In the genomic region with DNA sequence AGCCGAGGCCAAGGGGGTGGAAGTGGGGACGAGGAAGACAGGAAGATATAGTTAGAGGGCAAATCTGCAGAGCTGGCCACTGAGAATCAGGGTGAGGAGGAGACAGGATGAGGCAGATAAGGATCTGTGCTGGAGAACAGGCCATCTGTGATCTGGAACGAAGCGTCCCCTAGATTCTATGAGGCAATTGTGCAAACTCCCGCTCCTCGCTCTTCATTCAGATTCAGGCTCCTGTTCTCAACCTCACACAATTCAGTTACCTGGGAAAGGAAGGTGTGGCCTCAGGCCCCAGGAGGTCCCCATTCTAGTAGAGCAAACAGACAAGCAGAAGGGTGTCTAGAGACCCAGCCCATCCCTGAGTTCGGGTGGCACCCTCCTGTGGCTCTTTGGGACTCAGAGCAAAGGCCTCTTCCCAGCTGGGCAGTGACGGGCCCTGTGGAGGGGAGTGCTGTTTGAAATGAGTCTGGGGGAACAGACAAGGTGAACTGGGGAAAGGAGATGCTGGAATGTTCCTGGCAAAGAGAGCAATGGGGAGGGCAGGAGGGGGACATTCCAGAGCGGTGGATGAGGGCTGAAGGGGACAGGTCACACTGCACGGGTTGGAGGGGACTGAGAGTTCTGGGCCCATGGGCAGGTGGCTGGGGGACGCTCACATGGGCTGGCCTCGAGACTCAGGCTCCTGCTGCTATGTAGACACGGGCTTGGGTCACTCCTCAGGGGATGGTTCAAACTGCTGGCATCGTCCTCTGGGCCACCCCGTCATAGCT, we compare ENCODE assay signal across 13 cellular contexts. TPM values are rescaled to one million over a fixed set of nuclear protein-coding genes. Genes with fewer than 3 reads are reported as not detected.
DNase-seq lines count a peak whose midpoint lies in the region; TF ChIP-seq lines count a peak whose summit lies in the region.
"Had no signal": no experiment of that assay in that cellular context is flagged by ENCODE, and none has a peak within 500 bp of the region (broad histone marks: within the 10 kb centered on the region; RNA-seq: fewer than 3 reads in every experiment).

No MANE protein-coding gene starts in this region.

- H3K36me3 ChIP-seq in neuronal stem cell (replicated peaks in 1 of 2; ENCODE audit: control insufficient read depth in 2 of 2, insufficient read depth in 2 of 2, low read length in 2 of 2): no peaks in the 10 kb centered on the region
- no peaks in the 10 kb centered on the region for H3K36me3 ChIP-seq in esophagus muscularis mucosa
- no peaks in the 10 kb centered on the region for H3K36me3 ChIP-seq in mammary epithelial cell (ENCODE audit: insufficient read depth, low read length)

- no peak for TF ChIP-seq EP300 in esophagus muscularis mucosa (IDR thresholded peaks at IDR 0.05)

- H3K27ac ChIP-seq in neuronal stem cell (replicated peaks; ENCODE audit: low read length): no peak overlapping the region
- no peak overlapping the region for H3K27ac ChIP-seq in esophagus muscularis mucosa (replicated peaks in 1 of 4)
- no peak overlapping the region for H3K27ac ChIP-seq in mammary epithelial cell (ENCODE audit: insufficient read depth, low read depth, low read length)
- H3K27ac ChIP-seq: BLaER1 treated with 17β-estradiol and CSF1 and Interleukin-3, amounts not matched to agents 10 nM and 100 nM; HL-60 had no signal

- H3K4me2 ChIP-seq in neuronal stem cell (ENCODE audit: insufficient read depth, low read length, poor library complexity, severe bottlenecking) (no peak overlapping the region), mammary epithelial cell (ENCODE audit: insufficient read depth, low read depth, low read length) (no peak overlapping the region)
- H3K4me2 ChIP-seq: BLaER1 treated with 17β-estradiol and CSF1 and Interleukin-3, amounts not matched to agents 10 nM and 100 nM had no signal

- H3K14ac ChIP-seq in neuronal stem cell (ENCODE audit: low read length): no peak overlapping the region

- no peaks in the 10 kb centered on the region for H3K4me1 Mint-ChIP-seq in chondrocyte (ENCODE audit: low read depth)

- H2AK5ac ChIP-seq in neuronal stem cell (ENCODE audit: low read depth, low read length): peak overlapping the region; percentile 65

- in situ Hi-C loops in mammary epithelial cell (cut with MboI; ENCODE audit: low sequenced_read_pairs in 2 of 2): no loop called here

- WGBS in neuronal stem cell (ENCODE audit: extremely low coverage in 2 of 2, insufficient read length in 2 of 2, insufficient replicate concordance in 1 of 2), 2 donors: no CpG with 5 or more reads among the region's 15 CpGs
- WGBS in esophagus muscularis mucosa: 74% methylated on average over 12 of the region's 15 CpGs
- WGBS in mammary epithelial cell (ENCODE audit: low coverage, missing lambda C conversion rate): 61% methylated on average over 10 of the region's 15 CpGs

- H3K4me1 ChIP-seq in neuronal stem cell (ENCODE audit: control insufficient read depth in 2 of 2, insufficient read depth in 1 of 2, low read depth in 1 of 2, low read length in 2 of 2) (no peaks in the 10 kb centered on the region), esophagus muscularis mucosa (no peaks in the 10 kb centered on the region), mammary epithelial cell (ENCODE audit: insufficient read depth, low read length) (no peaks in the 10 kb centered on the region)
- H3K4me1 ChIP-seq: BLaER1 treated with 17β-estradiol and CSF1 and Interleukin-3, amounts not matched to agents 10 nM and 100 nM had no signal

- H2BK5ac ChIP-seq in neuronal stem cell (ENCODE audit: low read length): no peak overlapping the region

- H2BK120ac ChIP-seq in neuronal stem cell (ENCODE audit: low read depth, low read length): no peak overlapping the region

- H3K27me3 ChIP-seq in neuronal stem cell (ENCODE audit: control insufficient read depth in 3 of 3, insufficient read depth in 3 of 3, low read depth in 1 of 3, low read length in 3 of 3) (peaks cover 0 to 12% (median 0%) of the 10 kb centered on the region in 3 experiments), esophagus muscularis mucosa (peaks cover 0 to 14% (median 0%) of the 10 kb centered on the region in 4 donors), mammary epithelial cell (ENCODE audit: insufficient read depth, low read length) (no peaks in the 10 kb centered on the region)
- H3K27me3 ChIP-seq: BLaER1 treated with 17β-estradiol and CSF1 and Interleukin-3, amounts not matched to agents 10 nM and 100 nM had no signal

- DNase-seq in DMS153 (lab: John Stamatoyannopoulos, UW): peak; percentile 1
- no peak for DNase-seq in DMS153 treated with DMSO at 0.1 percent for 48 hours (lab: John Stamatoyannopoulos, UW; ENCODE audit: unreplicated experiment)
- DNase-seq in chondrocyte (ENCODE audit: low spot score): peak; percentile 49
- DNase-seq in neuronal stem cell (ENCODE audit: low spot score): no peak
- no peak for DNase-seq in esophagus muscularis mucosa (ENCODE audit: extremely low spot score)
- no peak for DNase-seq in mammary epithelial cell
- no peak for DNase-seq in NCI-H1105 (lab: John Stamatoyannopoulos, UW)
- DNase-seq: 8988T; Calu3; CD4-positive, alpha-beta T cell; H7 had no signal

- H3K9ac ChIP-seq in neuronal stem cell (ENCODE audit: low read depth, low read length, poor library complexity) (peak overlapping the region; percentile 13), mammary epithelial cell (ENCODE audit: insufficient read depth, low read length) (no peak overlapping the region)
- H3K9ac ChIP-seq: BLaER1 treated with 17β-estradiol and CSF1 and Interleukin-3, amounts not matched to agents 10 nM and 100 nM had no signal

- H3K9me3 Mint-ChIP-seq in chondrocyte (ENCODE audit: low read depth): peaks cover 32% of the 10 kb centered on the region

- dilution Hi-C loops in mammary epithelial cell (cut with HindIII; ENCODE audit: low sequenced_read_pairs): loop anchor here (5.0 kb wide), 1 partner anchor 52 kb away; no protein-coding TSS in a partner anchor

- no peaks in the 10 kb centered on the region for H3K79me1 ChIP-seq in neuronal stem cell (ENCODE audit: low read depth, low read length)

- no peak for TF ChIP-seq CTCF in chondrocyte (IDR thresholded peaks at IDR 0.05)
- TF ChIP-seq CTCF in esophagus muscularis mucosa (IDR thresholded peaks at IDR 0.05): no peak
- no peak for TF ChIP-seq CTCF in mammary epithelial cell (conservative IDR thresholded peaks at IDR 0.05 in 1 of 2, IDR thresholded peaks at IDR 0.05 in 1 of 2; ENCODE audit: extremely low read depth in 1 of 2, insufficient read depth in 1 of 2, low read depth in 1 of 2, low read length in 2 of 2)

- no peak overlapping the region for H3K4me3 Mint-ChIP-seq in chondrocyte (ENCODE audit: unreplicated experiment)
- H3K4me3 Mint-ChIP-seq: CD4-positive, alpha-beta T cell had no signal

- peak overlapping the region; percentile 84 for H3K18ac ChIP-seq in neuronal stem cell (ENCODE audit: low read length)

- CTCF ChIA-PET in mammary epithelial cell (lab: Charles Lee; ENCODE audit: low non-redundant PET): no interaction called here

- H2BK12ac ChIP-seq in neuronal stem cell (ENCODE audit: low read length): peak overlapping the region; percentile 35

- H4K20me1 ChIP-seq in mammary epithelial cell (ENCODE audit: insufficient read depth, low read length): no peaks in the 10 kb centered on the region

- no TSS peak for BruUV-seq in mammary epithelial cell (replicated peaks; lab: Mats Ljungman, UMichigan)

- no peak overlapping the region for H3K4ac ChIP-seq in neuronal stem cell (ENCODE audit: low read length)

- no peak overlapping the region for H3K23ac ChIP-seq in neuronal stem cell (ENCODE audit: low read depth, low read length, poor library complexity)

- H3K79me2 ChIP-seq in mammary epithelial cell (ENCODE audit: insufficient read depth, low read length): no peaks in the 10 kb centered on the region

- H4K91ac ChIP-seq in neuronal stem cell (ENCODE audit: low read depth, low read length, poor library complexity): no peak overlapping the region

- H4K8ac ChIP-seq in neuronal stem cell (ENCODE audit: low read depth, low read length): no peak overlapping the region

- no peak overlapping the region for H3K27ac Mint-ChIP-seq in chondrocyte (ENCODE audit: unreplicated experiment)
- H3K27ac Mint-ChIP-seq: CD4-positive, alpha-beta T cell had no signal

- peaks cover 0 to 8% of the 10 kb centered on the region in 2 donors for H3K9me3 ChIP-seq in neuronal stem cell (replicated peaks in 1 of 2; ENCODE audit: control insufficient read depth in 2 of 2, insufficient read depth in 1 of 2, low read depth in 1 of 2, low read length in 2 of 2)
- H3K9me3 ChIP-seq in esophagus muscularis mucosa: peaks cover 0 to 16% (median 15%) of the 10 kb centered on the region in 4 donors
- H3K9me3 ChIP-seq in mammary epithelial cell (replicated peaks; ENCODE audit: insufficient read depth, low read length): peaks cover 18% of the 10 kb centered on the region

- intact Hi-C loops in esophagus muscularis mucosa (cut with DNase I) (no loop called here), mammary epithelial cell (cut with micrococcal nuclease) (no loop called here)

- H2AFZ ChIP-seq in neuronal stem cell (ENCODE audit: low read length): no peak overlapping the region
- no peak overlapping the region for H2AFZ ChIP-seq in mammary epithelial cell (ENCODE audit: low read depth, low read length)

- no peak for TF ChIP-seq POLR2A in esophagus muscularis mucosa (IDR thresholded peaks at IDR 0.05; ENCODE audit: low read depth)

- no peak overlapping the region for H3K4me3 ChIP-seq in neuronal stem cell (ENCODE audit: low read length in 2 of 2)
- H3K4me3 ChIP-seq in esophagus muscularis mucosa: no peak overlapping the region
- H3K4me3 ChIP-seq in mammary epithelial cell (replicated peaks in 1 of 3; ENCODE audit: insufficient read depth in 1 of 3, low read depth in 2 of 3, low read length in 3 of 3): no peak overlapping the region
- H3K4me3 ChIP-seq: BLaER1 treated with 17β-estradiol and CSF1 and Interleukin-3, amounts not matched to agents 10 nM and 100 nM had no signal

- no peaks in the 10 kb centered on the region for H3K36me3 Mint-ChIP-seq in chondrocyte (ENCODE audit: low read depth)

- H2BK15ac ChIP-seq in neuronal stem cell (ENCODE audit: low read length): peak overlapping the region; percentile 96

- no peaks in the 10 kb centered on the region for H3K27me3 Mint-ChIP-seq in chondrocyte (ENCODE audit: low read depth)

RNA-seq across cellular contexts. Expression of a gene that starts 39.9 kb away (rescaled TPM):
- 0.73 TPM in 1 of 3 replicates, not detected in the others for total RNA-seq in chondrocyte
- polyA plus RNA-seq in neuronal stem cell (2013, experiment 1 of 2): 0.32 TPM
- polyA plus RNA-seq in neuronal stem cell (2013, experiment 2 of 2): 0.42 TPM
- under 1 TPM; 0.40 to 0.84 (median 0.54) TPM for total RNA-seq in esophagus muscularis mucosa
- total RNA-seq in mammary epithelial cell: 1 to 10 TPM; 5.0 to 7.4 TPM
- 3.0 TPM for polyA plus RNA-seq in mammary epithelial cell
- 7.5 TPM for polyA minus RNA-seq in mammary epithelial cell
- total RNA-seq: Calu3 had no signal

Comparison
In these comparisons a context has a peak if more than half of its experiments do, and no peak if none do; other contexts are left out.
1. DNase-seq: peak in DMS153 (single experiment) and chondrocyte (single experiment); none in DMS153 treated with DMSO at 0.1 percent for 48 hours (single experiment), neuronal stem cell (single experiment), esophagus muscularis mucosa (single experiment), mammary epithelial cell (single experiment) and NCI-H1105 (single experiment).